In the genomic region with DNA sequence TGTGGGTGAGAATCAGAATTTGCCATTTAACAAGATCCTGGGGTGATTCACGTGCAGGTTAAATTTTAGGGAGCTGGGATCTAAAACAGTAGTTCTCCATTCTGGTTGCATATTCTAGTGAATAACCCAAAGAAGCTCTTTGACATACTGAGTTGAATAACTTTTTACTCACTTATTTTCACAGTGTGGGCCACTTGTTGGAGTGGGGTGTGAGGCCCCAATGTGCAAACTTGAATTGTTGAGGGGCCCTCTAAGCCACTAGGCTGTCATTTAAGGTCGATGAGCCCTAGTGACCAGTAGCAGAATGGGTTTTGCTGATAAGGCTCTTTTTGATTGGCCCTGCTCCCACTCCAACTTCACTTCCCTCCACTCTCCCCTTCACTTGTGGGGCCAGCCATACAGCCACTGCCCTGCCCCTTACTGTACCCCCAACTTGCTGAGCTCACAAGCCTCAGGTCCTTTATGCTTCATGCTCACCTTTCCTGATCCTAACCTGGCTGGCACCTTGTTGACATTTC, we compare ENCODE assay signal across 1 cellular context.
TF ChIP-seq lines count a peak whose summit lies in the region.

No MANE protein-coding gene starts in this region.

TF ChIP-seq in GM23338, 12 proteins besides CTCF, POLR2A, EP300 and RAD21 (continued from another document):
- TF ChIP-seq REST (IDR thresholded peaks at IDR 0.05; ENCODE audit: unreplicated experiment) (no peak), NANOG (IDR thresholded peaks at IDR 0.05; ENCODE audit: borderline replicate concordance) (no peak), STAT1 (IDR thresholded peaks at IDR 0.05; ENCODE audit: unreplicated experiment) (no peak), JUNB (IDR thresholded peaks at IDR 0.05; ENCODE audit: unreplicated experiment) (no peak), POLR2AphosphoS5 (IDR thresholded peaks at IDR 0.05; ENCODE audit: low read depth) (no peak), EZH2 (IDR thresholded peaks at IDR 0.05; ENCODE audit: low read depth, unreplicated experiment) (no peak), EZH2phosphoT487 (IDR thresholded peaks at IDR 0.05; ENCODE audit: unreplicated experiment) (no peak), ZNF114 (CRISPR knock-in tag; IDR thresholded peaks at IDR 0.05) (no peak), CREB1 (CRISPR knock-in tag; IDR thresholded peaks at IDR 0.05; ENCODE audit: low read depth) (no peak)
- TF ChIP-seq, protein P1, sequence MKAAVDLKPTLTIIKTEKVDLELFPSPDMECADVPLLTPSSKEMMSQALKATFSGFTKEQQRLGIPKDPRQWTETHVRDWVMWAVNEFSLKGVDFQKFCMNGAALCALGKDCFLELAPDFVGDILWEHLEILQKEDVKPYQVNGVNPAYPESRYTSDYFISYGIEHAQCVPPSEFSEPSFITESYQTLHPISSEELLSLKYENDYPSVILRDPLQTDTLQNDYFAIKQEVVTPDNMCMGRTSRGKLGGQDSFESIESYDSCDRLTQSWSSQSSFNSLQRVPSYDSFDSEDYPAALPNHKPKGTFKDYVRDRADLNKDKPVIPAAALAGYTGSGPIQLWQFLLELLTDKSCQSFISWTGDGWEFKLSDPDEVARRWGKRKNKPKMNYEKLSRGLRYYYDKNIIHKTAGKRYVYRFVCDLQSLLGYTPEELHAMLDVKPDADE (IDR thresholded peaks at IDR 0.05) = no peak
- TF ChIP-seq, protein P2, sequence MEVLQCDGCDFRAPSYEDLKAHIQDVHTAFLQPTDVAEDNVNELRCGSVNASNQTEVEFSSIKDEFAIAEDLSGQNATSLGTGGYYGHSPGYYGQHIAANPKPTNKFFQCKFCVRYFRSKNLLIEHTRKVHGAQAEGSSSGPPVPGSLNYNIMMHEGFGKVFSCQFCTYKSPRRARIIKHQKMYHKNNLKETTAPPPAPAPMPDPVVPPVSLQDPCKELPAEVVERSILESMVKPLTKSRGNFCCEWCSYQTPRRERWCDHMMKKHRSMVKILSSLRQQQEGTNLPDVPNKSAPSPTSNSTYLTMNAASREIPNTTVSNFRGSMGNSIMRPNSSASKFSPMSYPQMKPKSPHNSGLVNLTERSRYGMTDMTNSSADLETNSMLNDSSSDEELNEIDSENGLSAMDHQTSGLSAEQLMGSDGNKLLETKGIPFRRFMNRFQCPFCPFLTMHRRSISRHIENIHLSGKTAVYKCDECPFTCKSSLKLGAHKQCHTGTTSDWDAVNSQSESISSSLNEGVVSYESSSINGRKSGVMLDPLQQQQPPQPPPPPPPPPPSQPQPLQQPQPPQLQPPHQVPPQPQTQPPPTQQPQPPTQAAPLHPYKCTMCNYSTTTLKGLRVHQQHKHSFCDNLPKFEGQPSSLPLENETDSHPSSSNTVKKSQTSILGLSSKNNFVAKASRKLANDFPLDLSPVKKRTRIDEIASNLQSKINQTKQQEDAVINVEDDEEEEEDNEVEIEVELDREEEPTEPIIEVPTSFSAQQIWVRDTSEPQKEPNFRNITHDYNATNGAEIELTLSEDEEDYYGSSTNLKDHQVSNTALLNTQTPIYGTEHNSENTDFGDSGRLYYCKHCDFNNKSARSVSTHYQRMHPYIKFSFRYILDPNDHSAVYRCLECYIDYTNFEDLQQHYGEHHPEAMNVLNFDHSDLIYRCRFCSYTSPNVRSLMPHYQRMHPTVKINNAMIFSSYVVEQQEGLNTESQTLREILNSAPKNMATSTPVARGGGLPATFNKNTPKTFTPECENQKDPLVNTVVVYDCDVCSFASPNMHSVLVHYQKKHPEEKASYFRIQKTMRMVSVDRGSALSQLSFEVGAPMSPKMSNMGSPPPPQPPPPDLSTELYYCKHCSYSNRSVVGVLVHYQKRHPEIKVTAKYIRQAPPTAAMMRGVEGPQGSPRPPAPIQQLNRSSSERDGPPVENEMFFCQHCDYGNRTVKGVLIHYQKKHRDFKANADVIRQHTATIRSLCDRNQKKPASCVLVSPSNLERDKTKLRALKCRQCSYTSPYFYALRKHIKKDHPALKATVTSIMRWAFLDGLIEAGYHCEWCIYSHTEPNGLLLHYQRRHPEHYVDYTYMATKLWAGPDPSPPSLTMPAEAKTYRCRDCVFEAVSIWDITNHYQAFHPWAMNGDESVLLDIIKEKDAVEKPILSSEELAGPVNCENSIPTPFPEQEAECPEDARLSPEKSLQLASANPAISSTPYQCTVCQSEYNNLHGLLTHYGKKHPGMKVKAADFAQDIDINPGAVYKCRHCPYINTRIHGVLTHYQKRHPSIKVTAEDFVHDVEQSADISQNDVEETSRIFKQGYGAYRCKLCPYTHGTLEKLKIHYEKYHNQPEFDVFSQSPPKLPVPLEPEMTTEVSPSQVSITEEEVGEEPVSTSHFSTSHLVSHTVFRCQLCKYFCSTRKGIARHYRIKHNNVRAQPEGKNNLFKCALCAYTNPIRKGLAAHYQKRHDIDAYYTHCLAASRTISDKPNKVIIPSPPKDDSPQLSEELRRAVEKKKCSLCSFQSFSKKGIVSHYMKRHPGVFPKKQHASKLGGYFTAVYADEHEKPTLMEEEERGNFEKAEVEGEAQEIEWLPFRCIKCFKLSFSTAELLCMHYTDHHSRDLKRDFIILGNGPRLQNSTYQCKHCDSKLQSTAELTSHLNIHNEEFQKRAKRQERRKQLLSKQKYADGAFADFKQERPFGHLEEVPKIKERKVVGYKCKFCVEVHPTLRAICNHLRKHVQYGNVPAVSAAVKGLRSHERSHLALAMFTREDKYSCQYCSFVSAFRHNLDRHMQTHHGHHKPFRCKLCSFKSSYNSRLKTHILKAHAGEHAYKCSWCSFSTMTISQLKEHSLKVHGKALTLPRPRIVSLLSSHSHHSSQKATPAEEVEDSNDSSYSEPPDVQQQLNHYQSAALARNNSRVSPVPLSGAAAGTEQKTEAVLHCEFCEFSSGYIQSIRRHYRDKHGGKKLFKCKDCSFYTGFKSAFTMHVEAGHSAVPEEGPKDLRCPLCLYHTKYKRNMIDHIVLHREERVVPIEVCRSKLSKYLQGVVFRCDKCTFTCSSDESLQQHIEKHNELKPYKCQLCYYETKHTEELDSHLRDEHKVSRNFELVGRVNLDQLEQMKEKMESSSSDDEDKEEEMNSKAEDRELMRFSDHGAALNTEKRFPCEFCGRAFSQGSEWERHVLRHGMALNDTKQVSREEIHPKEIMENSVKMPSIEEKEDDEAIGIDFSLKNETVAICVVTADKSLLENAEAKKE (CRISPR knock-in tag; IDR thresholded peaks at IDR 0.05) = no peak
